Comparison of ENCODE assay signal across 1 cellular context in the genomic region with DNA sequence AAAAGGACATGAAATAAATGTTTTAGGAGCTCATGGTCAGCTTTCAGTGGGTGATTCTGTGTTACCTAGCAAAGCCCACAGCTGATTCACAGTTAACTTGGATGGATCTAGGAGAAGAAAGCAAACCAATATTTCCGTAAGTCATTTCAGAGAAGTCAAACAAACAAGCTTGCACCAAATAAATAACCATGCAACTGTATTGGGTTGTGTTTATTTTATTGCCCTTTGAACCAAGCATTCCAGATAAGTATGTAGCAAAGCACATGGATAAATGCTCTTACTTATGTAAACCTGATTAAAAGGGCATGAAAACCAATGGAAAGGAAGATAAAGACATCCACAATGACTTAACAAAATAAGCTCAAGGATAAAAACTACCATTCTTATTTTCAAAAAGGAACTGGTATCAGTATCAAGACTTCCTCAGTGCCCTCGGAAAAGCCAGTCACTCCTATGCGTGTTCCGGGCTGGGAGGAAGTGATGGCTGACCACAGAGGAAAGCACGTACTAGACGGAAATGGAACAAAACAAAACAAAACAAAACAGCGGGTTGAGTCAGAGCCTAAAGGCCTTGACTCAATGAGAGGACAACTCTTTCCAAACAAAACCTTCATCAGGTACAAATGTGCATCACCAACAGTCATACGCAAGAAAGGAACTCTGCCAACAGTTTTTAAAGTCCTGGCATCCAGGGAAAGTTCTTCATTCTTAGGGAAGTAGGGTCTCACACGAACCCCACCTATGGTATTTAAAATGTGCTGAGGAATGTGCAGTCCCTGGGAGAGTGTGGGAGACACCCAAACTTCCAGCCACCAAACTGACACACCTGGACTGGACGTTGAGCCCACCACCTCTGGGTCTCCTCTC.
TF ChIP-seq lines count a peak whose summit lies in the region.

No MANE protein-coding gene starts in this region.

TF ChIP-seq in liver, 16 proteins besides CTCF, POLR2A, EP300 and RAD21 (continued from another document):
- TF ChIP-seq, protein P1, sequence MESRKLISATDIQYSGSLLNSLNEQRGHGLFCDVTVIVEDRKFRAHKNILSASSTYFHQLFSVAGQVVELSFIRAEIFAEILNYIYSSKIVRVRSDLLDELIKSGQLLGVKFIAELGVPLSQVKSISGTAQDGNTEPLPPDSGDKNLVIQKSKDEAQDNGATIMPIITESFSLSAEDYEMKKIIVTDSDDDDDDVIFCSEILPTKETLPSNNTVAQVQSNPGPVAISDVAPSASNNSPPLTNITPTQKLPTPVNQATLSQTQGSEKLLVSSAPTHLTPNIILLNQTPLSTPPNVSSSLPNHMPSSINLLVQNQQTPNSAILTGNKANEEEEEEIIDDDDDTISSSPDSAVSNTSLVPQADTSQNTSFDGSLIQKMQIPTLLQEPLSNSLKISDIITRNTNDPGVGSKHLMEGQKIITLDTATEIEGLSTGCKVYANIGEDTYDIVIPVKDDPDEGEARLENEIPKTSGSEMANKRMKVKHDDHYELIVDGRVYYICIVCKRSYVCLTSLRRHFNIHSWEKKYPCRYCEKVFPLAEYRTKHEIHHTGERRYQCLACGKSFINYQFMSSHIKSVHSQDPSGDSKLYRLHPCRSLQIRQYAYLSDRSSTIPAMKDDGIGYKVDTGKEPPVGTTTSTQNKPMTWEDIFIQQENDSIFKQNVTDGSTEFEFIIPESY (IDR thresholded peaks at IDR 0.05), result peak; percentile 29
- TF ChIP-seq ATF3 (IDR thresholded peaks at IDR 0.05), result peak; percentile 28
- TF ChIP-seq MAX (IDR thresholded peaks at IDR 0.05), result peak; percentile 96
- peak; percentile 61 to 82 for TF ChIP-seq GABPA (IDR thresholded peaks at IDR 0.05 in 1 of 2, conservative IDR thresholded peaks at IDR 0.05 in 1 of 2)
- TF ChIP-seq, protein P2, sequence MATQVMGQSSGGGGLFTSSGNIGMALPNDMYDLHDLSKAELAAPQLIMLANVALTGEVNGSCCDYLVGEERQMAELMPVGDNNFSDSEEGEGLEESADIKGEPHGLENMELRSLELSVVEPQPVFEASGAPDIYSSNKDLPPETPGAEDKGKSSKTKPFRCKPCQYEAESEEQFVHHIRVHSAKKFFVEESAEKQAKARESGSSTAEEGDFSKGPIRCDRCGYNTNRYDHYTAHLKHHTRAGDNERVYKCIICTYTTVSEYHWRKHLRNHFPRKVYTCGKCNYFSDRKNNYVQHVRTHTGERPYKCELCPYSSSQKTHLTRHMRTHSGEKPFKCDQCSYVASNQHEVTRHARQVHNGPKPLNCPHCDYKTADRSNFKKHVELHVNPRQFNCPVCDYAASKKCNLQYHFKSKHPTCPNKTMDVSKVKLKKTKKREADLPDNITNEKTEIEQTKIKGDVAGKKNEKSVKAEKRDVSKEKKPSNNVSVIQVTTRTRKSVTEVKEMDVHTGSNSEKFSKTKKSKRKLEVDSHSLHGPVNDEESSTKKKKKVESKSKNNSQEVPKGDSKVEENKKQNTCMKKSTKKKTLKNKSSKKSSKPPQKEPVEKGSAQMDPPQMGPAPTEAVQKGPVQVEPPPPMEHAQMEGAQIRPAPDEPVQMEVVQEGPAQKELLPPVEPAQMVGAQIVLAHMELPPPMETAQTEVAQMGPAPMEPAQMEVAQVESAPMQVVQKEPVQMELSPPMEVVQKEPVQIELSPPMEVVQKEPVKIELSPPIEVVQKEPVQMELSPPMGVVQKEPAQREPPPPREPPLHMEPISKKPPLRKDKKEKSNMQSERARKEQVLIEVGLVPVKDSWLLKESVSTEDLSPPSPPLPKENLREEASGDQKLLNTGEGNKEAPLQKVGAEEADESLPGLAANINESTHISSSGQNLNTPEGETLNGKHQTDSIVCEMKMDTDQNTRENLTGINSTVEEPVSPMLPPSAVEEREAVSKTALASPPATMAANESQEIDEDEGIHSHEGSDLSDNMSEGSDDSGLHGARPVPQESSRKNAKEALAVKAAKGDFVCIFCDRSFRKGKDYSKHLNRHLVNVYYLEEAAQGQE (IDR thresholded peaks at IDR 0.05), result peak; percentile 55
- peak; percentile 30 for TF ChIP-seq FOXA1 (IDR thresholded peaks at IDR 0.05)
